1 cellular context compared by ENCODE assay signal in genomic region chr10:87675396-87676376, GRCh38.
TF ChIP-seq lines count a peak whose summit lies in the region.

No MANE protein-coding gene starts in this region.

TF ChIP-seq in H1, 55 proteins besides CTCF, POLR2A, EP300 and RAD21 (continued from another document):
- TF ChIP-seq NANOG (IDR thresholded peaks at IDR 0.05; ENCODE audit: insufficient read depth, low read depth, low read length, poor library complexity, severe bottlenecking): no peak
- no peak for TF ChIP-seq E2F6 (IDR thresholded peaks at IDR 0.05)
- no peak for TF ChIP-seq CBX5 (IDR thresholded peaks at IDR 0.05; ENCODE audit: low read depth, low read length)
- TF ChIP-seq RBBP5 (IDR thresholded peaks at IDR 0.05; ENCODE audit: borderline replicate concordance, low read depth, low read length): no peak
- no peak for TF ChIP-seq CHD7 (IDR thresholded peaks at IDR 0.05; ENCODE audit: insufficient replicate concordance, low read length)
